In the genomic region with DNA sequence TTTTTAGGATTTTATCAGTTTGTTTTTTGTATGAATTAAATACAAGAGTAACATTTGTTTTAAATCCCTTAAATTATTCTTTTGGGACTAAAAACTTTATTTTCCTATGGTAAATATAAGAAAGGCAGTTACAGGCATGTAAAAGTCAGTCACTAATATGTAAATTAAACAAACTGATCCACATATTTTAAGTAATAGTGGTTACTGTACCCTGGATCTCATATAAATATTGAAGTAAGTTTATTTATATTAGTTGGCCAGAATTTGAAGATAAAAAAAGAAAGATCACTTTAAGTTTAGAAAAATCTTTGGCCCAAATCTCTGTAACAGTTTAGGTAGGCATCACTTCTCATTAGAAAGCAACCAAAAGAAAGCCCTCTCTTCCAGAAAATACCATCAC, we compare ENCODE assay signal across 1 cellular context.
TF ChIP-seq lines count a peak whose summit lies in the region.

No MANE protein-coding gene starts in this region.

TF ChIP-seq in endothelial cell of umbilical vein, 7 proteins besides CTCF, POLR2A, EP300 and RAD21:
- TF ChIP-seq GATA2 (IDR thresholded peaks at IDR 0.05; ENCODE audit: insufficient read depth, insufficient read length, low read depth, low read length) (no peak), FOS (IDR thresholded peaks at IDR 0.05; ENCODE audit: borderline replicate concordance, insufficient read depth, low read length) (no peak), JUN (IDR thresholded peaks at IDR 0.05; ENCODE audit: borderline replicate concordance, insufficient read depth, insufficient read length, low read depth) (no peak)
